ENCODE assay signal across 8 cellular contexts in genomic region chr5:180809403-180810209, GRCh38. TPM values are rescaled to one million over a fixed set of nuclear protein-coding genes. Genes with fewer than 3 reads are reported as not detected.
DNase-seq lines count a peak whose midpoint lies in the region; ATAC-seq lines count a peak whose summit lies in the region.

No MANE protein-coding gene starts in this region.

- CTCF ChIA-PET in CD4-positive, alpha-beta memory T cell (lab: Charles Lee; ENCODE audit: partially characterized antibody) = interaction anchor here (0.9 to 15.0 kb wide), 5 partner anchors 10 to 59 kb away, joined by 3 to 109 read pairs (median 5); no protein-coding TSS in a partner anchor

- H3K9me3 Mint-ChIP-seq in CD4-positive, alpha-beta memory T cell = peaks cover 0 to 2% (median 0%) of the 10 kb centered on the region in 8 donors
- H3K9me3 Mint-ChIP-seq in memory B cell = no peaks in the 10 kb centered on the region

- peak overlapping the region; percentile 83 to 99 (median 90) for H3K4me3 Mint-ChIP-seq in CD4-positive, alpha-beta memory T cell
- peak overlapping the region; percentile 82 for H3K4me3 Mint-ChIP-seq in memory B cell

- peak; percentile 96 to 98 (median 97) for DNase-seq in CD4-positive, alpha-beta memory T cell
- peak; percentile 85 for DNase-seq in NCI-H748 (lab: John Stamatoyannopoulos, UW; ENCODE audit: unreplicated experiment)
- DNase-seq in activated CD4-positive, alpha-beta T cell treated with anti-CD3 and anti-CD28 coated beads, Interleukin-2, amount 50 U/mL, for 4 hours = peak; percentile 75 to 92
- peak; percentile 79 to 84 (median 83) for DNase-seq in effector memory CD4-positive, alpha-beta T cell
- DNase-seq in memory B cell (ENCODE audit: low spot score in 2 of 2) = peak in 1 of 2 donors; percentile 87
- DNase-seq in stimulated activated CD8-positive, alpha-beta memory T cell treated with anti-CD3 and anti-CD28 coated beads, Interleukin-12 subunit alpha, Interleukin-12 subunit beta, amount 100 ng/mL, for 1 hour (ENCODE audit: low read depth) = peak; percentile 78

- peak overlapping the region; percentile 93 for H3K27ac ChIP-seq in CD4-positive, alpha-beta memory T cell (ENCODE audit: low read depth, low read length)
- peak overlapping the region; percentile 95 for H3K27ac ChIP-seq in effector memory CD4-positive, alpha-beta T cell (ENCODE audit: insufficient read depth, low read length, poor library complexity, severe bottlenecking)

- peaks cover 69% of the 10 kb centered on the region for H3K4me1 ChIP-seq in CD4-positive, alpha-beta memory T cell (ENCODE audit: insufficient read depth, low read length)
- H3K4me1 ChIP-seq in effector memory CD4-positive, alpha-beta T cell (ENCODE audit: control insufficient read depth, insufficient read depth, low read length, poor library complexity, severe bottlenecking) = peaks cover 59% of the 10 kb centered on the region

- H3K27me3 Mint-ChIP-seq in CD4-positive, alpha-beta memory T cell = no peaks in the 10 kb centered on the region
- no peaks in the 10 kb centered on the region for H3K27me3 Mint-ChIP-seq in memory B cell

- peak overlapping the region; percentile 92 to 100 (median 99) for H3K27ac Mint-ChIP-seq in CD4-positive, alpha-beta memory T cell
- peak overlapping the region; percentile 96 for H3K27ac Mint-ChIP-seq in memory B cell

- H3K9me3 ChIP-seq in CD4-positive, alpha-beta memory T cell (ENCODE audit: control insufficient read depth in 1 of 2, low read length in 2 of 2) = no peaks in the 10 kb centered on the region
- H3K9me3 ChIP-seq in effector memory CD4-positive, alpha-beta T cell (ENCODE audit: control insufficient read depth, low read length) = no peaks in the 10 kb centered on the region

- peak; percentile 54 for ATAC-seq in GM19452 (IDR thresholded peaks at IDR 0.05; ENCODE audit: unreplicated experiment)
- ATAC-seq in HG03558 (IDR thresholded peaks at IDR 0.05; ENCODE audit: extremely low read depth, unreplicated experiment) = peak; percentile 43
- peak; percentile 62 for ATAC-seq in memory B cell (ENCODE audit: low read depth)

- POLR2A ChIA-PET in CD4-positive, alpha-beta memory T cell (lab: Charles Lee; ENCODE audit: partially characterized antibody) = interaction anchor here (0.6 to 11.9 kb wide), 19 partner anchors 8 to 452 kb away, joined by 3 to 271 read pairs (median 5); partner anchors contain the start of genes MGAT1, TRIM41, TRIM52 and TRIM7

- no peaks in the 10 kb centered on the region for H3K27me3 ChIP-seq in CD4-positive, alpha-beta memory T cell (ENCODE audit: insufficient read depth, low read length)
- H3K27me3 ChIP-seq in effector memory CD4-positive, alpha-beta T cell (replicated peaks; ENCODE audit: control insufficient read depth, insufficient read depth, low read length, poor library complexity, severe bottlenecking) = no peaks in the 10 kb centered on the region

- intact Hi-C loops in CD4-positive, alpha-beta memory T cell (cut with micrococcal nuclease) = loop anchor here (1.0 to 10.0 kb wide), 7 partner anchors 7 to 453 kb away; partner anchors contain the start of genes CNOT6, MGAT1, TRIM52 and ZFP62

- H3K36me3 ChIP-seq in CD4-positive, alpha-beta memory T cell (ENCODE audit: insufficient read depth, low read length) = no peaks in the 10 kb centered on the region
- no peaks in the 10 kb centered on the region for H3K36me3 ChIP-seq in effector memory CD4-positive, alpha-beta T cell (ENCODE audit: control insufficient read depth, insufficient read depth, low read length)

- H3K4me1 Mint-ChIP-seq in CD4-positive, alpha-beta memory T cell = peaks cover 57 to 90% (median 73%) of the 10 kb centered on the region in 4 donors
- peaks cover 56% of the 10 kb centered on the region for H3K4me1 Mint-ChIP-seq in memory B cell

- peak overlapping the region; percentile 50 to 95 for H3K4me3 ChIP-seq in CD4-positive, alpha-beta memory T cell (ENCODE audit: low read length in 2 of 2)
- H3K4me3 ChIP-seq in effector memory CD4-positive, alpha-beta T cell (ENCODE audit: insufficient read depth, low read depth, low read length, poor library complexity, severe bottlenecking) = peak overlapping the region; percentile 69

- H3K36me3 Mint-ChIP-seq in CD4-positive, alpha-beta memory T cell = peaks cover 5 to 13% of the 10 kb centered on the region in 2 donors
- peaks cover 1% of the 10 kb centered on the region for H3K36me3 Mint-ChIP-seq in memory B cell

RNA-seq across cellular contexts. Expression of gene MGAT1, which starts 7.0 kb away (rescaled TPM):
- 100 to 1,000 TPM; 187 TPM for total RNA-seq in CD4-positive, alpha-beta memory T cell
- 100 to 1,000 TPM; 135 to 150 TPM for polyA plus RNA-seq in CD4-positive, alpha-beta memory T cell

RNA-seq across cellular contexts. Expression of gene ZFP62, which starts 51.5 kb away (rescaled TPM):
- total RNA-seq in CD4-positive, alpha-beta memory T cell = 10 to 100 TPM; 71.1 to 71.7 TPM
- polyA plus RNA-seq in CD4-positive, alpha-beta memory T cell = 10 to 100 TPM; 11.4 to 21.1 TPM
